In the genomic region with DNA sequence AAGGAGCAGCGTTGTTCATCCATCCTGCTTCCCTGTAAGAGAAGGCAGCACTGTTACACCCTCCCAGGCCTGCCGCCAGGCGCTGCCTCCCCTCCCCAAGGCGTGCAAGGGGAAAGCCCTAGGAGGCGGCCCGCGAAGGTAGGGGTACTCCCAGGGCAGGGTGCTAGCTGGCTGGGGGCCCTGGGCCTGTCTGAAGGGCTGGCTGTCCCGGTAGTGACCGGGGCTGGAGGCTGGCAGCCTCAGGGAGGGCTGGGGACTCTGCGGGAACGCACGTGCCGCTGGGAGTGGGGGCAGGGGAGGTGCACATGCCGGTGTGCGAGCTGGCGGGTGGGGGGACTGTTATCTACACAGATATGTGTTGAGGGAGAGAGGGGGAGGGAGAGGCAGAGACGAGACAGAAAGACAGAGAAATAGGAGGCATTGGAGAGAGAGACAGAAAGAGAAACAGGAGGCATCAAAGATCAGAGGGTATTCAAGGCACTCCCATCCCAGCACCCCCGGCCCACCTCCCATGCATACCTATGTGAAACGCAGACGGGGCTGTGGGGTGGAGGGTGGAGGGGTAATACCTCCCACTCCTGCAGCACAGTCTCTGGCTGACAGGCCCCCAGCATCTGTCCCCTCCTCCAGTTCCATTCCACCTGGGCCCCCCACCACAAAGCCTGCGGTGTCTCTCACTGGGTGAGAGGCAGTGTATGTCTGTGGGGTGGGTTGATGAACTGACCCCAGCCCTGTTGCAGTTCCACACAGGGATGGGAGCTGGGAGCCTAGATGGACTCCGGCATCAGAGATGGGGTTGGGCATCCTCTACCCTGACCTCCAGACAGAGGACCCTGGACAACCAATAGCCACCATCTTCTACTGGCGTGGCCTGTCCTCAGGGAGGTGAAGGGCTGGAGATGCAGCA, we compare ENCODE assay signal across 1 cellular context.
TF ChIP-seq lines count a peak whose summit lies in the region.

No MANE protein-coding gene starts in this region.

TF ChIP-seq in GM23338, 12 proteins besides CTCF, POLR2A, EP300 and RAD21 (continued from another document):
- no peak for TF ChIP-seq POLR2AphosphoS5 (IDR thresholded peaks at IDR 0.05; ENCODE audit: low read depth)
